Comparison of ENCODE assay signal across 16 cellular contexts in genomic region chrX:17028381-17028780, GRCh38.
DNase-seq lines count a peak whose midpoint lies in the region; ATAC-seq, FAIRE-seq and TF ChIP-seq lines count a peak whose summit lies in the region.
"Had no signal": no experiment of that assay in that cellular context is flagged by ENCODE, and none has a peak within 500 bp of the region (broad histone marks: within the 10 kb centered on the region; RNA-seq: fewer than 3 reads in every experiment).

No MANE protein-coding gene starts in this region.

- H3K79me2 ChIP-seq in GM23248 (ENCODE audit: insufficient read depth) = no peaks in the 10 kb centered on the region

- H3K4me3 ChIP-seq in left ventricle myocardium inferior (no peak overlapping the region), heart right ventricle (no peak overlapping the region), esophagus muscularis mucosa (no peak overlapping the region), pancreas (no peak overlapping the region), GM23248 (no peak overlapping the region)
- H3K4me3 ChIP-seq: BLaER1 treated with 17β-estradiol and CSF1 and Interleukin-3, amounts not matched to agents 10 nM and 100 nM had no signal

- H3K4me2 ChIP-seq in GM23248 (ENCODE audit: unreplicated experiment) = no peak overlapping the region
- H3K4me2 ChIP-seq: BLaER1 treated with 17β-estradiol and CSF1 and Interleukin-3, amounts not matched to agents 10 nM and 100 nM had no signal

- no peak for TF ChIP-seq POLR2A in esophagus muscularis mucosa (IDR thresholded peaks at IDR 0.05; ENCODE audit: low read depth)

- TF ChIP-seq CTCF in left ventricle myocardium inferior (IDR thresholded peaks at IDR 0.05; ENCODE audit: borderline replicate concordance) (no peak), heart right ventricle (IDR thresholded peaks at IDR 0.05) (no peak), esophagus muscularis mucosa (IDR thresholded peaks at IDR 0.05) (no peak), pancreas (IDR thresholded peaks at IDR 0.05) (no peak)

- no peaks in the 10 kb centered on the region for H3K36me3 ChIP-seq in left ventricle myocardium inferior
- H3K36me3 ChIP-seq in heart right ventricle = no peaks in the 10 kb centered on the region
- no peaks in the 10 kb centered on the region for H3K36me3 ChIP-seq in esophagus muscularis mucosa
- no peaks in the 10 kb centered on the region for H3K36me3 ChIP-seq in pancreas
- no peaks in the 10 kb centered on the region for H3K36me3 ChIP-seq in GM23248 (ENCODE audit: low read depth)
- H3K36me3 ChIP-seq: BLaER1 treated with 17β-estradiol and CSF1 and Interleukin-3, amounts not matched to agents 10 nM and 100 nM had no signal

- intact Hi-C loops in left ventricle myocardium inferior (cut with micrococcal nuclease) (no loop called here), heart right ventricle (cut with DNase I) (no loop called here), esophagus muscularis mucosa (cut with DNase I) (no loop called here), pancreas (cut with DNase I) (no loop called here), sciatic nerve (cut with DNase I) (no loop called here)

- H3F3A ChIP-seq in GM23248 (ENCODE audit: insufficient read depth) = no peaks in the 10 kb centered on the region

- no peak overlapping the region for H2AFZ ChIP-seq in GM23248

- no peak for TF ChIP-seq EP300 in esophagus muscularis mucosa (IDR thresholded peaks at IDR 0.05)

- in situ Hi-C loops in GM23248 (cut with MboI) = no loop called here

- H3K27me3 ChIP-seq in left ventricle myocardium inferior (ENCODE audit: low read depth) (no peaks in the 10 kb centered on the region), heart right ventricle (peaks cover 0 to 60% (median 0%) of the 10 kb centered on the region in 7 donors), esophagus muscularis mucosa (peaks cover 0 to 4% (median 0%) of the 10 kb centered on the region in 4 donors), pancreas (no peaks in the 10 kb centered on the region), GM23248 (replicated peaks; ENCODE audit: insufficient read depth) (no peaks in the 10 kb centered on the region)

- peak overlapping the region; percentile 33 for H3K27ac ChIP-seq in left ventricle myocardium inferior (replicated peaks)
- H3K27ac ChIP-seq in heart right ventricle = peak overlapping the region in 1 of 10 donors; percentile 16
- H3K27ac ChIP-seq in esophagus muscularis mucosa (replicated peaks in 1 of 4) = peak overlapping the region; percentile 21 to 75 (median 68)
- H3K27ac ChIP-seq in pancreas = no peak overlapping the region
- no peak overlapping the region for H3K27ac ChIP-seq in GM23248
- H3K27ac ChIP-seq: BLaER1 treated with 17β-estradiol and CSF1 and Interleukin-3, amounts not matched to agents 10 nM and 100 nM had no signal

- ATAC-seq in heart right ventricle = no peak
- ATAC-seq in pancreas = no peak
- no peak for ATAC-seq in sciatic nerve
- ATAC-seq: HCT116 had no signal

- H4K20me1 ChIP-seq in GM23248 (ENCODE audit: insufficient read depth) = no peaks in the 10 kb centered on the region

- H3K9me2 ChIP-seq in GM23248 (ENCODE audit: insufficient read depth) = no peaks in the 10 kb centered on the region

- H3K9me3 ChIP-seq in left ventricle myocardium inferior (replicated peaks) = no peaks in the 10 kb centered on the region
- no peaks in the 10 kb centered on the region for H3K9me3 ChIP-seq in heart right ventricle
- H3K9me3 ChIP-seq in esophagus muscularis mucosa = no peaks in the 10 kb centered on the region
- no peaks in the 10 kb centered on the region for H3K9me3 ChIP-seq in pancreas
- no peaks in the 10 kb centered on the region for H3K9me3 ChIP-seq in GM23248 (ENCODE audit: low read depth)
- H3K9me3 ChIP-seq: BLaER1 treated with 17β-estradiol and CSF1 and Interleukin-3, amounts not matched to agents 10 nM and 100 nM had no signal

- DNase-seq in left ventricle myocardium inferior = no peak
- DNase-seq in heart right ventricle = no peak
- no peak for DNase-seq in esophagus muscularis mucosa (ENCODE audit: extremely low spot score)
- DNase-seq in pancreas = no peak
- DNase-seq in GM23248 = no peak
- no peak for DNase-seq in sciatic nerve (ENCODE audit: low spot score)
- no peak for DNase-seq in T-helper 1 cell
- DNase-seq: 8988T; ACHN; Calu3; CD4-positive, alpha-beta T cell; DMS 273 treated with DMSO at 0.1 percent for 48 hours had no signal

- no peaks in the 10 kb centered on the region for H3K4me1 ChIP-seq in left ventricle myocardium inferior
- no peaks in the 10 kb centered on the region for H3K4me1 ChIP-seq in heart right ventricle
- H3K4me1 ChIP-seq in esophagus muscularis mucosa = peaks cover 0 to 64% (median 38%) of the 10 kb centered on the region in 4 donors
- peaks cover 0 to 7% (median 4%) of the 10 kb centered on the region in 3 donors for H3K4me1 ChIP-seq in pancreas
- no peaks in the 10 kb centered on the region; the same call in 1 of the 2 replicates for H3K4me1 ChIP-seq in GM23248 (ENCODE audit: insufficient read depth)

- H3K9ac ChIP-seq in GM23248 = no peak overlapping the region
- H3K9ac ChIP-seq: BLaER1 treated with 17β-estradiol and CSF1 and Interleukin-3, amounts not matched to agents 10 nM and 100 nM had no signal

- peak; percentile 39 for FAIRE-seq in pancreas (lab: Jason Lieb, UNC)
- FAIRE-seq: GM18507, H54 had no signal

Comparison
In these comparisons a context has a peak if more than half of its experiments do, and no peak if none do; other contexts are left out.
1. H3K27ac ChIP-seq: peak in left ventricle myocardium inferior (single experiment) and esophagus muscularis mucosa (4 of 4); none in pancreas (0 of 4) and GM23248 (single experiment).